ENCODE assay signal across 13 cellular contexts in genomic region chr7:8263048-8263447, GRCh38. TPM values are rescaled to one million over a fixed set of nuclear protein-coding genes. Genes with fewer than 3 reads are reported as not detected.
DNase-seq lines count a peak whose midpoint lies in the region; ATAC-seq and TF ChIP-seq lines count a peak whose summit lies in the region.
"Had no signal": no experiment of that assay in that cellular context is flagged by ENCODE, and none has a peak within 500 bp of the region (broad histone marks: within the 10 kb centered on the region; RNA-seq: fewer than 3 reads in every experiment).

No MANE protein-coding gene starts in this region.

- no peak for ATAC-seq in activated T-cell treated with anti-CD3 and anti-CD28 coated beads, Interleukin-2, amount 50 U/mL, for 4 hours

- peaks cover 7% of the 10 kb centered on the region for H3K27me3 ChIP-seq in colonic mucosa

- DNase-seq in activated T-cell treated with anti-CD3 and anti-CD28 coated beads, Interleukin-2, amount 50 U/mL, for 4 hours = no peak
- no peak for DNase-seq in activated T-cell treated with anti-CD3 and anti-CD28 coated beads, Interleukin-2, amount 50 U/mL, for 1 hour
- peak; percentile 57 for DNase-seq in NCI-H69 (lab: John Stamatoyannopoulos, UW)
- DNase-seq in colonic mucosa = no peak
- no peak for DNase-seq in neural crest cell (ENCODE audit: low read depth, low spot score)
- DNase-seq in NCI-H446 treated with DMSO at 0.1 percent for 48 hours (lab: John Stamatoyannopoulos, UW) = no peak
- DNase-seq in posterior vena cava (ENCODE audit: low spot score) = no peak
- no peak for DNase-seq in NCI-H2107 (lab: John Stamatoyannopoulos, UW)
- DNase-seq: activated CD4-positive, alpha-beta T cell treated with anti-CD3 and anti-CD28 coated beads for 1 hour; effector CD4-positive, alpha-beta T cell; midbrain; NCI-H446 had no signal

- H3K9me3 Mint-ChIP-seq in activated T-cell treated with anti-CD3 and anti-CD28 coated beads, Interleukin-2, amount 50 U/mL, for 4 hours = peaks cover 3% of the 10 kb centered on the region
- no peaks in the 10 kb centered on the region for H3K9me3 Mint-ChIP-seq in neural crest cell

- H3K36me3 ChIP-seq in colonic mucosa = no peaks in the 10 kb centered on the region
- H3K36me3 ChIP-seq: adrenal gland had no signal

- no peaks in the 10 kb centered on the region for H3K36me3 Mint-ChIP-seq in activated T-cell treated with anti-CD3 and anti-CD28 coated beads, Interleukin-2, amount 50 U/mL, for 4 hours (ENCODE audit: insufficient read depth)
- H3K36me3 Mint-ChIP-seq in neural crest cell (ENCODE audit: low read depth) = peaks cover 2% of the 10 kb centered on the region

- H3K4me1 Mint-ChIP-seq in activated T-cell treated with anti-CD3 and anti-CD28 coated beads, Interleukin-2, amount 50 U/mL, for 4 hours (ENCODE audit: low read depth) = peaks cover 11% of the 10 kb centered on the region
- H3K4me1 Mint-ChIP-seq in neural crest cell = peaks cover 6% of the 10 kb centered on the region

- H3K27ac ChIP-seq in colonic mucosa = peak overlapping the region; percentile 85

- intact Hi-C loops in colonic mucosa (cut with DNase I) (no loop called here), posterior vena cava (cut with DNase I) (no loop called here)

- no peaks in the 10 kb centered on the region for H3K4me1 ChIP-seq in colonic mucosa

- H3K27me3 Mint-ChIP-seq in activated T-cell treated with anti-CD3 and anti-CD28 coated beads, Interleukin-2, amount 50 U/mL, for 4 hours (ENCODE audit: low read depth) = peaks cover 65% of the 10 kb centered on the region
- peaks cover 66% of the 10 kb centered on the region for H3K27me3 Mint-ChIP-seq in neural crest cell (ENCODE audit: low read depth)

- no peaks in the 10 kb centered on the region for H3K9me3 ChIP-seq in colonic mucosa
- H3K9me3 ChIP-seq: adrenal gland had no signal

- H3K9ac ChIP-seq in colonic mucosa (ENCODE audit: low read depth in 2 of 2, low read length in 2 of 2) = peak overlapping the region in 1 of 2 donors; percentile 74

- no peak overlapping the region for H3K4me3 ChIP-seq in colonic mucosa

- no peak for TF ChIP-seq CTCF in colonic mucosa (IDR thresholded peaks at IDR 0.05)
- no peak for TF ChIP-seq CTCF in neural crest cell (conservative IDR thresholded peaks at IDR 0.05)

- H3K4me3 Mint-ChIP-seq in activated T-cell treated with anti-CD3 and anti-CD28 coated beads, Interleukin-2, amount 50 U/mL, for 4 hours = peak overlapping the region; percentile 5
- peak overlapping the region; percentile 76 for H3K4me3 Mint-ChIP-seq in neural crest cell

- no peak overlapping the region for H3K27ac Mint-ChIP-seq in neural crest cell (ENCODE audit: unreplicated experiment)

RNA-seq across cellular contexts. Expression of gene ICA1, which starts 1.1 kb away (rescaled TPM):
- under 1 TPM; 0.18 to 0.41 (median 0.32) TPM for total RNA-seq in activated T-cell treated with anti-CD3 and anti-CD28 coated beads, Interleukin-2, amount 50 U/mL, for 4 hours
- 10 to 100 TPM; 46.1 to 47.5 TPM for total RNA-seq in colonic mucosa
- 3.5 and 4.2 TPM in 2 replicates for total RNA-seq in neural crest cell
- 10 to 100 TPM in 1 of 2 donors, 1 to 10 TPM in 1; 9.4 to 11.8 TPM for total RNA-seq in posterior vena cava
